8 cellular contexts compared by ENCODE assay signal in genomic region chr12:79933580-79934264, GRCh38. TPM values are rescaled to one million over a fixed set of nuclear protein-coding genes. Genes with fewer than 3 reads are reported as not detected.
DNase-seq lines count a peak whose midpoint lies in the region; ATAC-seq and TF ChIP-seq lines count a peak whose summit lies in the region.

No MANE protein-coding gene starts in this region.

- H3K36me3 ChIP-seq in Karpas-422 (ENCODE audit: insufficient read depth, low read length): no peaks in the 10 kb centered on the region
- H3K36me3 ChIP-seq in heart right ventricle: peaks cover 0 to 2% (median 0%) of the 10 kb centered on the region in 9 donors
- H3K36me3 ChIP-seq in psoas muscle (ENCODE audit: insufficient read depth in 1 of 2, low read depth in 1 of 2): no peaks in the 10 kb centered on the region

- H3K4me3 Mint-ChIP-seq in activated T-helper 2 cell treated with anti-CD3 and anti-CD28 coated beads, Interferon-gamma antibody, Interleukin-2, Interleukin-4, amounts not matched to agents 10 μg/mL and 5 μg/mL and 100 μg/mL, durations not matched to agents 14 hours and 24 hours and 36 hours (ENCODE audit: low read depth): peak overlapping the region; percentile 92

- peak overlapping the region; percentile 54; the same call in 1 of the 2 replicates for H2AFZ ChIP-seq in Karpas-422 (ENCODE audit: low read length)

- no peaks in the 10 kb centered on the region for H3K27me3 ChIP-seq in Karpas-422 (ENCODE audit: low read length)
- H3K27me3 ChIP-seq in heart right ventricle: no peaks in the 10 kb centered on the region
- no peaks in the 10 kb centered on the region for H3K27me3 ChIP-seq in psoas muscle (ENCODE audit: insufficient read depth in 3 of 3, low read length in 2 of 3)

- no peaks in the 10 kb centered on the region for H3K9me3 Mint-ChIP-seq in activated T-helper 2 cell treated with anti-CD3 and anti-CD28 coated beads, Interferon-gamma antibody, Interleukin-2, Interleukin-4, amounts not matched to agents 10 μg/mL and 5 μg/mL and 100 μg/mL, durations not matched to agents 14 hours and 24 hours and 36 hours

- no peaks in the 10 kb centered on the region for H3K27me3 Mint-ChIP-seq in activated T-helper 2 cell treated with anti-CD3 and anti-CD28 coated beads, Interferon-gamma antibody, Interleukin-2, Interleukin-4, amounts not matched to agents 10 μg/mL and 5 μg/mL and 100 μg/mL, durations not matched to agents 14 hours and 24 hours and 36 hours (ENCODE audit: low read depth)

- H3K4me2 ChIP-seq in Karpas-422 (ENCODE audit: low read depth, low read length, poor library complexity, severe bottlenecking): peak overlapping the region; percentile 87

- WGBS in heart right ventricle, 2 donors: 0 to 1% methylated on average over 14 of the region's 14 CpGs
- 0 to 1% (median 0%) methylated on average over 14 of the region's 14 CpGs for WGBS in psoas muscle, 3 donors

- H3K9me3 ChIP-seq in Karpas-422 (ENCODE audit: low read length) (no peaks in the 10 kb centered on the region), heart right ventricle (no peaks in the 10 kb centered on the region), psoas muscle (no peaks in the 10 kb centered on the region)

- H3K4me1 Mint-ChIP-seq in activated T-helper 2 cell treated with anti-CD3 and anti-CD28 coated beads, Interferon-gamma antibody, Interleukin-2, Interleukin-4, amounts not matched to agents 10 μg/mL and 5 μg/mL and 100 μg/mL, durations not matched to agents 14 hours and 24 hours and 36 hours (ENCODE audit: low read depth): peaks cover 39% of the 10 kb centered on the region

- H3K4me1 ChIP-seq in Karpas-422 (ENCODE audit: low read length) (peaks cover 36% of the 10 kb centered on the region), heart right ventricle (peaks cover 0 to 58% (median 49%) of the 10 kb centered on the region in 9 donors), psoas muscle (peaks cover 35% of the 10 kb centered on the region)

- ATAC-seq in heart right ventricle (peak in 3 of 8 donors; percentile 0 to 7 (median 5)), psoas muscle (no peak), GM18520 (IDR thresholded peaks at IDR 0.05; ENCODE audit: unreplicated experiment) (no peak), GM19328 (IDR thresholded peaks at IDR 0.05; ENCODE audit: unreplicated experiment) (no peak)

- peak overlapping the region; percentile 91 for H3K27ac Mint-ChIP-seq in activated T-helper 2 cell treated with anti-CD3 and anti-CD28 coated beads, Interferon-gamma antibody, Interleukin-2, Interleukin-4, amounts not matched to agents 10 μg/mL and 5 μg/mL and 100 μg/mL, durations not matched to agents 14 hours and 24 hours and 36 hours

- peaks cover 8% of the 10 kb centered on the region for H3K36me3 Mint-ChIP-seq in activated T-helper 2 cell treated with anti-CD3 and anti-CD28 coated beads, Interferon-gamma antibody, Interleukin-2, Interleukin-4, amounts not matched to agents 10 μg/mL and 5 μg/mL and 100 μg/mL, durations not matched to agents 14 hours and 24 hours and 36 hours (ENCODE audit: low read depth)

- H4K20me1 ChIP-seq in Karpas-422 (ENCODE audit: insufficient read depth, low read depth, low read length): peaks cover 17% of the 10 kb centered on the region; the same call in 1 of the 2 replicates

- peak overlapping the region; percentile 96 for H3K9ac ChIP-seq in Karpas-422 (ENCODE audit: low read length)

- TF ChIP-seq CTCF in AG10803 (conservative IDR thresholded peaks at IDR 0.05; ENCODE audit: low read length): no peak
- TF ChIP-seq CTCF in heart right ventricle (IDR thresholded peaks at IDR 0.05): no peak
- TF ChIP-seq CTCF in psoas muscle (IDR thresholded peaks at IDR 0.05): no peak

- intact Hi-C loops in activated T-helper 2 cell treated with anti-CD3 and anti-CD28 coated beads, Interferon-gamma antibody, Interleukin-2, Interleukin-4, amounts not matched to agents 10 μg/mL and 5 μg/mL and 100 μg/mL, durations not matched to agents 14 hours and 24 hours and 36 hours (cut with micrococcal nuclease): loop anchor here (2.0 to 10.0 kb wide), 4 partner anchors 47 to 253 kb away; partner anchors contain the start of gene PAWR
- intact Hi-C loops in heart right ventricle (cut with DNase I): loop anchor here in 8 of 10 donors (1.0 to 10.0 kb wide), 14 partner anchors 36 to 379 kb away; partner anchors contain the start of gene PAWR (in 1 of the 8)
- intact Hi-C loops in psoas muscle (cut with DNase I): loop anchor here (2.0 to 10.0 kb wide), 3 partner anchors 46 to 253 kb away; no protein-coding TSS in a partner anchor

- no peaks in the 10 kb centered on the region for H3K9me2 ChIP-seq in Karpas-422 (replicated peaks; ENCODE audit: insufficient read depth, low read length)

- peaks cover 66% of the 10 kb centered on the region for H3K79me2 ChIP-seq in Karpas-422 (ENCODE audit: low read length)

- H3K27ac ChIP-seq in Karpas-422 (ENCODE audit: low read length) (peak overlapping the region; percentile 72), heart right ventricle (peak overlapping the region; percentile 90 to 98 (median 96)), psoas muscle (peak overlapping the region; percentile 89)

- H3K4me3 ChIP-seq in AG10803 (ENCODE audit: low read length): peak overlapping the region; percentile 92
- H3K4me3 ChIP-seq in Karpas-422 (ENCODE audit: low read length): peak overlapping the region; percentile 91
- H3K4me3 ChIP-seq in heart right ventricle: peak overlapping the region; percentile 74 to 97 (median 87)
- H3K4me3 ChIP-seq in psoas muscle: peak overlapping the region; percentile 92

- peak; percentile 11 for DNase-seq in AG10803 (ENCODE audit: low read depth)
- DNase-seq in GM19238 (ENCODE audit: insufficient read length, low spot score): peak; percentile 4
- DNase-seq in Karpas-422: peak; percentile 65
- no peak for DNase-seq in activated T-helper 2 cell treated with anti-CD3 and anti-CD28 coated beads, Interferon-gamma antibody, Interleukin-2, Interleukin-4, amounts not matched to agents 10 μg/mL and 5 μg/mL and 100 μg/mL, durations not matched to agents 14 hours and 24 hours and 36 hours (ENCODE audit: low spot score)
- no peak for DNase-seq in heart right ventricle
- no peak for DNase-seq in psoas muscle

RNA-seq across cellular contexts. Expression of gene PPP1R12A, which starts 1.2 kb away (rescaled TPM):
- total RNA-seq in Karpas-422 (2014; rRNA removed; shearing (Covaris generic); ENCODE audit: low replicate concordance): 84.9 and 95.1 TPM in 2 replicates
- total RNA-seq in activated T-helper 2 cell treated with anti-CD3 and anti-CD28 coated beads, Interferon-gamma antibody, Interleukin-2, Interleukin-4, amounts not matched to agents 10 μg/mL and 5 μg/mL and 100 μg/mL, durations not matched to agents 14 hours and 24 hours and 36 hours: 82.4 and 89.8 TPM in 2 replicates
- total RNA-seq in heart right ventricle: 10 to 100 TPM; 46.3 to 73.5 (median 60.5) TPM
- 10 to 100 TPM; 11.5 to 43.7 TPM for polyA plus RNA-seq in heart right ventricle
- total RNA-seq in psoas muscle: 10 to 100 TPM; 37.8 to 51.2 (median 41.4) TPM
- 10 to 100 TPM in 2 of 3 donors, 1 to 10 TPM in 1; 9.5 to 17.2 (median 12.7) TPM for polyA plus RNA-seq in psoas muscle

Comparison
In these comparisons a context has a peak if more than half of its experiments do, and no peak if none do; other contexts are left out.
1. DNase-seq: peak in AG10803 (single experiment), GM19238 (single experiment) and Karpas-422 (single experiment); none in activated T-helper 2 cell treated with anti-CD3 and anti-CD28 coated beads, Interferon-gamma antibody, Interleukin-2, Interleukin-4, amounts not matched to agents 10 μg/mL and 5 μg/mL and 100 μg/mL, durations not matched to agents 14 hours and 24 hours and 36 hours (single experiment), heart right ventricle (0 of 2) and psoas muscle (0 of 2).
2. Peak in every context shown above with its lines, with median percentiles within 50 percentile points of each other: H3K4me3 ChIP-seq and H3K27ac ChIP-seq.